2 cellular contexts compared by ENCODE assay signal in the genomic region with DNA sequence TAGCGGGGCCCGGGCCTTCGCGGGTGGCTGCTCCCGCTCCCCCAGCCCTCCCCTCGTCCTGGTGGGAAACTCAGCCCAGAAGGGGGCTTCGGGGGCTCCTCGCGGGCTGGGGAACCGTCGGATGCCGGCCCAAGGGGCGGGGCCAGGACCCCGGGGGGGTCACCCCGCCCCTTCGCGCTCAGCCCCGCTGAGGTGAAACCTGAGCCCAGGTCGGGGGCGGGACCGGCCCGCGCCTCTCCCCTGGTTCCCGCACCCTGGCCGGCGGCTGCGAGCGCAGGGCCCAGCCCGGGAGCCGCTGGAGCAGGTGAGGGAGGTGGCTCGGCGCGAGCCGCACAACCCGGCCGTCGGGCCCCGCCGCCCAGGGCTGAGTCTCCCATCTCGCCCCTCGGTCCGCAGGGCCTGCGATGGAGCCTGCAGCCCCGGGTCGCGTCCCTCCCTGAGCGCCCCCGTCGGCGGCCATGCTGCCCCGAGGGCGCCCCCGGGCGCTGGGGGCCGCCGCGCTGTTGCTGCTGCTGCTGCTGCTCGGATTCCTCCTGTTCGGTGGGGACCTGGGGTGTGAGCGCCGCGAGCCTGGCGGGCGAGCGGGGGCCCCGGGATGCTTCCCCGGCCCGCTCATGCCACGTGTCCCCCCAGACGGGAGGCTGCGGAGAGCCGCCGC.
TF ChIP-seq lines count a peak whose summit lies in the region.

A gene (plus strand): TSS at position 232 of the 658 bp plus-strand sequence. CDS start 227 bp downstream, at position 459.

TF ChIP-seq in A549, 52 proteins besides CTCF, POLR2A, EP300 and RAD21 (continued from another document):
- TF ChIP-seq NR3C1 (IDR thresholded peaks at IDR 0.05) = no peak
- TF ChIP-seq, protein P1, sequence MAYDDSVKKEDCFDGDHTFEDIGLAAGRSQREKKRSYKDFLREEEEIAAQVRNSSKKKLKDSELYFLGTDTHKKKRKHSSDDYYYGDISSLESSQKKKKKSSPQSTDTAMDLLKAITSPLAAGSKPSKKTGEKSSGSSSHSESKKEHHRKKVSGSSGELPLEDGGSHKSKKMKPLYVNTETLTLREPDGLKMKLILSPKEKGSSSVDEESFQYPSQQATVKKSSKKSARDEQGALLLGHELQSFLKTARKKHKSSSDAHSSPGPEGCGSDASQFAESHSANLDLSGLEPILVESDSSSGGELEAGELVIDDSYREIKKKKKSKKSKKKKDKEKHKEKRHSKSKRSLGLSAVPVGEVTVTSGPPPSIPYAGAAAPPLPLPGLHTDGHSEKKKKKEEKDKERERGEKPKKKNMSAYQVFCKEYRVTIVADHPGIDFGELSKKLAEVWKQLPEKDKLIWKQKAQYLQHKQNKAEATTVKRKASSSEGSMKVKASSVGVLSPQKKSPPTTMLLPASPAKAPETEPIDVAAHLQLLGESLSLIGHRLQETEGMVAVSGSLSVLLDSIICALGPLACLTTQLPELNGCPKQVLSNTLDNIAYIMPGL (CRISPR knock-in tag; IDR thresholded peaks at IDR 0.05; ENCODE audit: borderline replicate concordance) = no peak
- TF ChIP-seq FOXS1 (CRISPR knock-in tag; IDR thresholded peaks at IDR 0.05) = no peak
- TF ChIP-seq, protein P2, sequence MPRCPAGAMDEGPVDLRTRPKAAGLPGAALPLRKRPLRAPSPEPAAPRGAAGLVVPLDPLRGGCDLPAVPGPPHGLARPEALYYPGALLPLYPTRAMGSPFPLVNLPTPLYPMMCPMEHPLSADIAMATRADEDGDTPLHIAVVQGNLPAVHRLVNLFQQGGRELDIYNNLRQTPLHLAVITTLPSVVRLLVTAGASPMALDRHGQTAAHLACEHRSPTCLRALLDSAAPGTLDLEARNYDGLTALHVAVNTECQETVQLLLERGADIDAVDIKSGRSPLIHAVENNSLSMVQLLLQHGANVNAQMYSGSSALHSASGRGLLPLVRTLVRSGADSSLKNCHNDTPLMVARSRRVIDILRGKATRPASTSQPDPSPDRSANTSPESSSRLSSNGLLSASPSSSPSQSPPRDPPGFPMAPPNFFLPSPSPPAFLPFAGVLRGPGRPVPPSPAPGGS (IDR thresholded peaks at IDR 0.05) = no peak
- TF ChIP-seq NPAS2 (CRISPR knock-in tag; IDR thresholded peaks at IDR 0.05; ENCODE audit: borderline replicate concordance) = no peak
- TF ChIP-seq HEYL (CRISPR knock-in tag; IDR thresholded peaks at IDR 0.05) = no peak
- TF ChIP-seq JUN (IDR thresholded peaks at IDR 0.05) = no peak
- TF ChIP-seq SREBF2 (IDR thresholded peaks at IDR 0.05) = no peak
- no peak for TF ChIP-seq NFE2L2 (conservative IDR thresholded peaks at IDR 0.05; ENCODE audit: low read length)
- TF ChIP-seq EHMT2 (IDR thresholded peaks at IDR 0.05; ENCODE audit: low read depth) = no peak
- TF ChIP-seq TFCP2L1 (CRISPR knock-in tag; IDR thresholded peaks at IDR 0.05) = no peak
- TF ChIP-seq SMC3 (IDR thresholded peaks at IDR 0.05) = no peak
- no peak for TF ChIP-seq CEBPB (IDR thresholded peaks at IDR 0.05)

TF ChIP-seq in HEK293, 187 proteins besides CTCF, POLR2A, EP300 and RAD21 (continued from another document and continues in another):
- TF ChIP-seq GLIS2 (tag by site-specific recombination; IDR thresholded peaks at IDR 0.05) (peak; percentile 89), KLF1 (tag by site-specific recombination; IDR thresholded peaks at IDR 0.05) (peak; percentile 59), KLF7 (tag by site-specific recombination; IDR thresholded peaks at IDR 0.05; ENCODE audit: borderline replicate concordance) (no peak), SP2 (tag by site-specific recombination; IDR thresholded peaks at IDR 0.05) (peak; percentile 40; the same call in 1 of the 2 replicates), KLF9 (tag by site-specific recombination; IDR thresholded peaks at IDR 0.05; ENCODE audit: low read depth) (peak; percentile 86), ZNF112 (tag by site-specific recombination; IDR thresholded peaks at IDR 0.05) (no peak), ZBTB8A (tag by site-specific recombination; IDR thresholded peaks at IDR 0.05) (peak; percentile 55), KLF10 (tag by site-specific recombination; IDR thresholded peaks at IDR 0.05) (peak; percentile 85), ZBTB20 (tag by site-specific recombination; IDR thresholded peaks at IDR 0.05) (peak; percentile 7; the same call in 1 of the 2 replicates), ZNF155 (tag by site-specific recombination; IDR thresholded peaks at IDR 0.05) (no peak), ZSCAN30 (tag by site-specific recombination; IDR thresholded peaks at IDR 0.05) (peak; percentile 21; the same call in 1 of the 2 replicates), SP7 (tag by site-specific recombination; IDR thresholded peaks at IDR 0.05) (peak; percentile 20; the same call in 1 of the 2 replicates), SP3 (tag by site-specific recombination; IDR thresholded peaks at IDR 0.05) (peak; percentile 90), GLIS1 (tag by site-specific recombination; IDR thresholded peaks at IDR 0.05) (peak; percentile 84), ZNF571 (tag by site-specific recombination; IDR thresholded peaks at IDR 0.05) (no peak), SCRT1 (tag by site-specific recombination; IDR thresholded peaks at IDR 0.05; ENCODE audit: borderline replicate concordance) (no peak)
- TF ChIP-seq, protein P3, sequence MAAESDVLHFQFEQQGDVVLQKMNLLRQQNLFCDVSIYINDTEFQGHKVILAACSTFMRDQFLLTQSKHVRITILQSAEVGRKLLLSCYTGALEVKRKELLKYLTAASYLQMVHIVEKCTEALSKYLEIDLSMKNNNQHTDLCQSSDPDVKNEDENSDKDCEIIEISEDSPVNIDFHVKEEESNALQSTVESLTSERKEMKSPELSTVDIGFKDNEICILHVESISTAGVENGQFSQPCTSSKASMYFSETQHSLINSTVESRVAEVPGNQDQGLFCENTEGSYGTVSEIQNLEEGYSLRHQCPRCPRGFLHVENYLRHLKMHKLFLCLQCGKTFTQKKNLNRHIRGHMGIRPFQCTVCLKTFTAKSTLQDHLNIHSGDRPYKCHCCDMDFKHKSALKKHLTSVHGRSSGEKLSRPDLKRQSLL (tag by site-specific recombination; IDR thresholded peaks at IDR 0.05) = peak; percentile 41; the same call in 1 of the 2 replicates
- TF ChIP-seq, protein P4, sequence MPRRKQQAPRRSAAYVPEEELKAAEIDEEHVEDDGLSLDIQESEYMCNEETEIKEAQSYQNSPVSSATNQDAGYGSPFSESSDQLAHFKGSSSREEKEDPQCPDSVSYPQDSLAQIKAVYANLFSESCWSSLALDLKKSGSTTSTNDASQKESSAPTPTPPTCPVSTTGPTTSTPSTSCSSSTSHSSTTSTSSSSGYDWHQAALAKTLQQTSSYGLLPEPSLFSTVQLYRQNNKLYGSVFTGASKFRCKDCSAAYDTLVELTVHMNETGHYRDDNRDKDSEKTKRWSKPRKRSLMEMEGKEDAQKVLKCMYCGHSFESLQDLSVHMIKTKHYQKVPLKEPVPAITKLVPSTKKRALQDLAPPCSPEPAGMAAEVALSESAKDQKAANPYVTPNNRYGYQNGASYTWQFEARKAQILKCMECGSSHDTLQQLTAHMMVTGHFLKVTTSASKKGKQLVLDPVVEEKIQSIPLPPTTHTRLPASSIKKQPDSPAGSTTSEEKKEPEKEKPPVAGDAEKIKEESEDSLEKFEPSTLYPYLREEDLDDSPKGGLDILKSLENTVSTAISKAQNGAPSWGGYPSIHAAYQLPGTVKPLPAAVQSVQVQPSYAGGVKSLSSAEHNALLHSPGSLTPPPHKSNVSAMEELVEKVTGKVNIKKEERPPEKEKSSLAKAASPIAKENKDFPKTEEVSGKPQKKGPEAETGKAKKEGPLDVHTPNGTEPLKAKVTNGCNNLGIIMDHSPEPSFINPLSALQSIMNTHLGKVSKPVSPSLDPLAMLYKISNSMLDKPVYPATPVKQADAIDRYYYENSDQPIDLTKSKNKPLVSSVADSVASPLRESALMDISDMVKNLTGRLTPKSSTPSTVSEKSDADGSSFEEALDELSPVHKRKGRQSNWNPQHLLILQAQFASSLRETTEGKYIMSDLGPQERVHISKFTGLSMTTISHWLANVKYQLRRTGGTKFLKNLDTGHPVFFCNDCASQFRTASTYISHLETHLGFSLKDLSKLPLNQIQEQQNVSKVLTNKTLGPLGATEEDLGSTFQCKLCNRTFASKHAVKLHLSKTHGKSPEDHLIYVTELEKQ (tag by site-specific recombination; IDR thresholded peaks at IDR 0.05; ENCODE audit: borderline replicate concordance) = no peak
- TF ChIP-seq, protein P5, sequence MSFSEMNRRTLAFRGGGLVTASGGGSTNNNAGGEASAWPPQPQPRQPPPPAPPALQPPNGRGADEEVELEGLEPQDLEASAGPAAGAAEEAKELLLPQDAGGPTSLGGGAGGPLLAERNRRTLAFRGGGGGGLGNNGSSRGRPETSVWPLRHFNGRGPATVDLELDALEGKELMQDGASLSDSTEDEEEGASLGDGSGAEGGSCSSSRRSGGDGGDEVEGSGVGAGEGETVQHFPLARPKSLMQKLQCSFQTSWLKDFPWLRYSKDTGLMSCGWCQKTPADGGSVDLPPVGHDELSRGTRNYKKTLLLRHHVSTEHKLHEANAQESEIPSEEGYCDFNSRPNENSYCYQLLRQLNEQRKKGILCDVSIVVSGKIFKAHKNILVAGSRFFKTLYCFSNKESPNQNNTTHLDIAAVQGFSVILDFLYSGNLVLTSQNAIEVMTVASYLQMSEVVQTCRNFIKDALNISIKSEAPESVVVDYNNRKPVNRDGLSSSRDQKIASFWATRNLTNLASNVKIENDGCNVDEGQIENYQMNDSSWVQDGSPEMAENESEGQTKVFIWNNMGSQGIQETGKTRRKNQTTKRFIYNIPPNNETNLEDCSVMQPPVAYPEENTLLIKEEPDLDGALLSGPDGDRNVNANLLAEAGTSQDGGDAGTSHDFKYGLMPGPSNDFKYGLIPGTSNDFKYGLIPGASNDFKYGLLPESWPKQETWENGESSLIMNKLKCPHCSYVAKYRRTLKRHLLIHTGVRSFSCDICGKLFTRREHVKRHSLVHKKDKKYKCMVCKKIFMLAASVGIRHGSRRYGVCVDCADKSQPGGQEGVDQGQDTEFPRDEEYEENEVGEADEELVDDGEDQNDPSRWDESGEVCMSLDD (tag by site-specific recombination; IDR thresholded peaks at IDR 0.05) = peak; percentile 35; the same call in 1 of the 2 replicates
- TF ChIP-seq, protein P6, sequence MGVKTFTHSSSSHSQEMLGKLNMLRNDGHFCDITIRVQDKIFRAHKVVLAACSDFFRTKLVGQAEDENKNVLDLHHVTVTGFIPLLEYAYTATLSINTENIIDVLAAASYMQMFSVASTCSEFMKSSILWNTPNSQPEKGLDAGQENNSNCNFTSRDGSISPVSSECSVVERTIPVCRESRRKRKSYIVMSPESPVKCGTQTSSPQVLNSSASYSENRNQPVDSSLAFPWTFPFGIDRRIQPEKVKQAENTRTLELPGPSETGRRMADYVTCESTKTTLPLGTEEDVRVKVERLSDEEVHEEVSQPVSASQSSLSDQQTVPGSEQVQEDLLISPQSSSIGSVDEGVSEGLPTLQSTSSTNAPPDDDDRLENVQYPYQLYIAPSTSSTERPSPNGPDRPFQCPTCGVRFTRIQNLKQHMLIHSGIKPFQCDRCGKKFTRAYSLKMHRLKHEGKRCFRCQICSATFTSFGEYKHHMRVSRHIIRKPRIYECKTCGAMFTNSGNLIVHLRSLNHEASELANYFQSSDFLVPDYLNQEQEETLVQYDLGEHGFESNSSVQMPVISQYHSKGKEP (tag by site-specific recombination; IDR thresholded peaks at IDR 0.05) = 0 out of 2 replicates have a peak, but pooled peaks have one; percentile 3
- TF ChIP-seq, protein P7, sequence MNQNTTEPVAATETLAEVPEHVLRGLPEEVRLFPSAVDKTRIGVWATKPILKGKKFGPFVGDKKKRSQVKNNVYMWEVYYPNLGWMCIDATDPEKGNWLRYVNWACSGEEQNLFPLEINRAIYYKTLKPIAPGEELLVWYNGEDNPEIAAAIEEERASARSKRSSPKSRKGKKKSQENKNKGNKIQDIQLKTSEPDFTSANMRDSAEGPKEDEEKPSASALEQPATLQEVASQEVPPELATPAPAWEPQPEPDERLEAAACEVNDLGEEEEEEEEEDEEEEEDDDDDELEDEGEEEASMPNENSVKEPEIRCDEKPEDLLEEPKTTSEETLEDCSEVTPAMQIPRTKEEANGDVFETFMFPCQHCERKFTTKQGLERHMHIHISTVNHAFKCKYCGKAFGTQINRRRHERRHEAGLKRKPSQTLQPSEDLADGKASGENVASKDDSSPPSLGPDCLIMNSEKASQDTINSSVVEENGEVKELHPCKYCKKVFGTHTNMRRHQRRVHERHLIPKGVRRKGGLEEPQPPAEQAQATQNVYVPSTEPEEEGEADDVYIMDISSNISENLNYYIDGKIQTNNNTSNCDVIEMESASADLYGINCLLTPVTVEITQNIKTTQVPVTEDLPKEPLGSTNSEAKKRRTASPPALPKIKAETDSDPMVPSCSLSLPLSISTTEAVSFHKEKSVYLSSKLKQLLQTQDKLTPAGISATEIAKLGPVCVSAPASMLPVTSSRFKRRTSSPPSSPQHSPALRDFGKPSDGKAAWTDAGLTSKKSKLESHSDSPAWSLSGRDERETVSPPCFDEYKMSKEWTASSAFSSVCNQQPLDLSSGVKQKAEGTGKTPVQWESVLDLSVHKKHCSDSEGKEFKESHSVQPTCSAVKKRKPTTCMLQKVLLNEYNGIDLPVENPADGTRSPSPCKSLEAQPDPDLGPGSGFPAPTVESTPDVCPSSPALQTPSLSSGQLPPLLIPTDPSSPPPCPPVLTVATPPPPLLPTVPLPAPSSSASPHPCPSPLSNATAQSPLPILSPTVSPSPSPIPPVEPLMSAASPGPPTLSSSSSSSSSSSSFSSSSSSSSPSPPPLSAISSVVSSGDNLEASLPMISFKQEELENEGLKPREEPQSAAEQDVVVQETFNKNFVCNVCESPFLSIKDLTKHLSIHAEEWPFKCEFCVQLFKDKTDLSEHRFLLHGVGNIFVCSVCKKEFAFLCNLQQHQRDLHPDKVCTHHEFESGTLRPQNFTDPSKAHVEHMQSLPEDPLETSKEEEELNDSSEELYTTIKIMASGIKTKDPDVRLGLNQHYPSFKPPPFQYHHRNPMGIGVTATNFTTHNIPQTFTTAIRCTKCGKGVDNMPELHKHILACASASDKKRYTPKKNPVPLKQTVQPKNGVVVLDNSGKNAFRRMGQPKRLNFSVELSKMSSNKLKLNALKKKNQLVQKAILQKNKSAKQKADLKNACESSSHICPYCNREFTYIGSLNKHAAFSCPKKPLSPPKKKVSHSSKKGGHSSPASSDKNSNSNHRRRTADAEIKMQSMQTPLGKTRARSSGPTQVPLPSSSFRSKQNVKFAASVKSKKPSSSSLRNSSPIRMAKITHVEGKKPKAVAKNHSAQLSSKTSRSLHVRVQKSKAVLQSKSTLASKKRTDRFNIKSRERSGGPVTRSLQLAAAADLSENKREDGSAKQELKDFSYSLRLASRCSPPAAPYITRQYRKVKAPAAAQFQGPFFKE (tag by site-specific recombination; IDR thresholded peaks at IDR 0.05; ENCODE audit: borderline replicate concordance) = no peak
